1 cellular context compared by ENCODE assay signal in the genomic region with DNA sequence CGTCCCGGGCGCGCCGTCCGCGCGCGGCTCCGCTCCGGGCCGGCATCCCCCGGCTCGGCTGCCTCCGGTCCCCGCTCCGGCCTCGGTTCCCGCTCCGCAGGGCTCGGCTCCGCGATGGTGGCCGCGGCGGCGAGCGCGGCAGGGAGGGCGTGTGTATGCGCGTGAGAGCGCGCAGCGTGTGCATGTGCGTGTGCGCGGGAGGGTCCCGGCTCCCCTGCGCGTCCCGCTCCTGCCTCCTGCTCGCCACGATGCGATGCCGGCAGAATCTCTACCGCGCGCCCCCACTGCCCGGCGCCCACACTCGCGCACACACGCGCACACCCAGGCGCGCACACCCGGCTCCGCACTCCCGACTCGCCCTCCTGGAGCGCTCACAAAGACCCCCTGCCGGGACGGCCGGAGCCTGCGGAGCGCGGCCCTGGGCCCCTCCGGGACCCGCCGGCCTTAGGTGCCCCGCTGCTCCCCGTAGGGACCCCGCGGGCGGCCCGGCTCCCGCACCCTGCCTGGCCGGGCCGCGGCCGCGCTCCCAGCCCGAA.
TF ChIP-seq lines count a peak whose summit lies in the region.

No MANE protein-coding gene starts in this region.

TF ChIP-seq in HEK293, 187 proteins besides CTCF, POLR2A, EP300 and RAD21 (continued from another document):
- peak; percentile 88 for TF ChIP-seq ZBTB26 (tag by site-specific recombination; optimal IDR thresholded peaks at IDR 0.05)
- peak; percentile 46; the same call in 1 of the 2 replicates for TF ChIP-seq ZNF600 (tag by site-specific recombination; IDR thresholded peaks at IDR 0.05)
- no peak for TF ChIP-seq REPIN1 (tag by site-specific recombination; IDR thresholded peaks at IDR 0.05; ENCODE audit: low read depth)
- TF ChIP-seq ZNF704 (tag by site-specific recombination; IDR thresholded peaks at IDR 0.05) = no peak
- TF ChIP-seq GLIS2 (tag by site-specific recombination; IDR thresholded peaks at IDR 0.05) = peak; percentile 72; the same call in 1 of the 2 replicates
- TF ChIP-seq ZEB2 (tag by site-specific recombination; IDR thresholded peaks at IDR 0.05) = 0 out of 2 replicates have a peak, but pooled peaks have one; percentile 25
- no peak for TF ChIP-seq ZNF561 (tag by site-specific recombination; IDR thresholded peaks at IDR 0.05; ENCODE audit: borderline replicate concordance)
- TF ChIP-seq ZNF514 (tag by site-specific recombination; IDR thresholded peaks at IDR 0.05) = no peak
- 0 out of 2 replicates have a peak, but pooled peaks have one; percentile 35 for TF ChIP-seq ZBTB7A (tag by site-specific recombination; IDR thresholded peaks at IDR 0.05; ENCODE audit: low read depth)
- peak; percentile 81; the same call in 1 of the 2 replicates for TF ChIP-seq HOXC10 (CRISPR knock-in tag; IDR thresholded peaks at IDR 0.05)
- no peak for TF ChIP-seq PRDM4 (tag by site-specific recombination; IDR thresholded peaks at IDR 0.05)
- TF ChIP-seq, protein P1, sequence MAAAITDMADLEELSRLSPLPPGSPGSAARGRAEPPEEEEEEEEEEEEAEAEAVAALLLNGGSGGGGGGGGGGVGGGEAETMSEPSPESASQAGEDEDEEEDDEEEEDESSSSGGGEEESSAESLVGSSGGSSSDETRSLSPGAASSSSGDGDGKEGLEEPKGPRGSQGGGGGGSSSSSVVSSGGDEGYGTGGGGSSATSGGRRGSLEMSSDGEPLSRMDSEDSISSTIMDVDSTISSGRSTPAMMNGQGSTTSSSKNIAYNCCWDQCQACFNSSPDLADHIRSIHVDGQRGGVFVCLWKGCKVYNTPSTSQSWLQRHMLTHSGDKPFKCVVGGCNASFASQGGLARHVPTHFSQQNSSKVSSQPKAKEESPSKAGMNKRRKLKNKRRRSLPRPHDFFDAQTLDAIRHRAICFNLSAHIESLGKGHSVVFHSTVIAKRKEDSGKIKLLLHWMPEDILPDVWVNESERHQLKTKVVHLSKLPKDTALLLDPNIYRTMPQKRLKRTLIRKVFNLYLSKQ (tag by site-specific recombination; IDR thresholded peaks at IDR 0.05; ENCODE audit: borderline replicate concordance) = no peak
- no peak for TF ChIP-seq ZNF132 (tag by site-specific recombination; IDR thresholded peaks at IDR 0.05; ENCODE audit: borderline replicate concordance)
- TF ChIP-seq, protein P2, sequence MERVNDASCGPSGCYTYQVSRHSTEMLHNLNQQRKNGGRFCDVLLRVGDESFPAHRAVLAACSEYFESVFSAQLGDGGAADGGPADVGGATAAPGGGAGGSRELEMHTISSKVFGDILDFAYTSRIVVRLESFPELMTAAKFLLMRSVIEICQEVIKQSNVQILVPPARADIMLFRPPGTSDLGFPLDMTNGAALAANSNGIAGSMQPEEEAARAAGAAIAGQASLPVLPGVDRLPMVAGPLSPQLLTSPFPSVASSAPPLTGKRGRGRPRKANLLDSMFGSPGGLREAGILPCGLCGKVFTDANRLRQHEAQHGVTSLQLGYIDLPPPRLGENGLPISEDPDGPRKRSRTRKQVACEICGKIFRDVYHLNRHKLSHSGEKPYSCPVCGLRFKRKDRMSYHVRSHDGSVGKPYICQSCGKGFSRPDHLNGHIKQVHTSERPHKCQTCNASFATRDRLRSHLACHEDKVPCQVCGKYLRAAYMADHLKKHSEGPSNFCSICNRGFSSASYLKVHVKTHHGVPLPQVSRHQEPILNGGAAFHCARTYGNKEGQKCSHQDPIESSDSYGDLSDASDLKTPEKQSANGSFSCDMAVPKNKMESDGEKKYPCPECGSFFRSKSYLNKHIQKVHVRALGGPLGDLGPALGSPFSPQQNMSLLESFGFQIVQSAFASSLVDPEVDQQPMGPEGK (tag by site-specific recombination; IDR thresholded peaks at IDR 0.05) = 0 out of 2 replicates have a peak, but pooled peaks have one; percentile 38
- peak; percentile 68 for TF ChIP-seq ZIC2 (tag by site-specific recombination; IDR thresholded peaks at IDR 0.05)
- no peak for TF ChIP-seq HIC1 (tag by site-specific recombination; IDR thresholded peaks at IDR 0.05)
- no peak for TF ChIP-seq ZNF223 (tag by site-specific recombination; IDR thresholded peaks at IDR 0.05)
- no peak for TF ChIP-seq MZF1 (tag by site-specific recombination; IDR thresholded peaks at IDR 0.05; ENCODE audit: borderline replicate concordance)
